Comparison of ENCODE assay signal across 9 cellular contexts in genomic region chr15:39624806-39625205, GRCh38. TPM values are rescaled to one million over a fixed set of nuclear protein-coding genes. Genes with fewer than 3 reads are reported as not detected.
DNase-seq lines count a peak whose midpoint lies in the region; ATAC-seq, FAIRE-seq and TF ChIP-seq lines count a peak whose summit lies in the region.
"Had no signal": no experiment of that assay in that cellular context is flagged by ENCODE, and none has a peak within 500 bp of the region (broad histone marks: within the 10 kb centered on the region; RNA-seq: fewer than 3 reads in every experiment).

No MANE protein-coding gene starts in this region.

- no peaks in the 10 kb centered on the region for H3K79me2 ChIP-seq in HepG2 (ENCODE audit: insufficient read depth, low read length)

- H3K9ac ChIP-seq in HepG2 (ENCODE audit: insufficient read depth, low read depth, low read length) = no peak overlapping the region

- no TSS peak for BruUV-seq in HepG2 (replicated peaks; lab: Mats Ljungman, UMichigan)

- H3K4me1 ChIP-seq in HepG2 (ENCODE audit: insufficient read depth, low read length) = peaks cover 55% of the 10 kb centered on the region

- ATAC-seq in HepG2 = peak; percentile 78

- peaks cover 2% of the 10 kb centered on the region for H3K27me3 Mint-ChIP-seq in T-helper 1 cell treated with Interleukin-12 subunit alpha and Interleukin-12 subunit beta and Interleukin-4 antibody, amounts not matched to agents 30 μg/mL and 1 μg/mL, for 36 hours (ENCODE audit: low read depth)

- POLR2A ChIA-PET in HepG2 (lab: Yijun Ruan, JAX) = no interaction called here

- peaks cover 79% of the 10 kb centered on the region for H3K4me1 Mint-ChIP-seq in T-helper 1 cell treated with Interleukin-12 subunit alpha and Interleukin-12 subunit beta and Interleukin-4 antibody, amounts not matched to agents 30 μg/mL and 1 μg/mL, for 36 hours (ENCODE audit: low read depth)

- no peak for TF ChIP-seq POLR2A in HepG2 (IDR thresholded peaks at IDR 0.05; ENCODE audit: insufficient read depth in 1 of 2, low read depth in 2 of 2, low read length in 2 of 2)

- no peaks in the 10 kb centered on the region for H4K20me1 ChIP-seq in HepG2 (ENCODE audit: insufficient read depth, low read length)

- TF ChIP-seq CTCF in astrocyte of the spinal cord (IDR thresholded peaks at IDR 0.05; ENCODE audit: low read depth, low read length) = no peak
- no peak for TF ChIP-seq CTCF in HepG2 (CRISPR knock-in tag; IDR thresholded peaks at IDR 0.05)

- peak overlapping the region; percentile 99 for H3K27ac Mint-ChIP-seq in T-helper 1 cell treated with Interleukin-12 subunit alpha and Interleukin-12 subunit beta and Interleukin-4 antibody, amounts not matched to agents 30 μg/mL and 1 μg/mL, for 36 hours

- H3K9me3 Mint-ChIP-seq in T-helper 1 cell treated with Interleukin-12 subunit alpha and Interleukin-12 subunit beta and Interleukin-4 antibody, amounts not matched to agents 30 μg/mL and 1 μg/mL, for 36 hours = peaks cover 15% of the 10 kb centered on the region

- H2AFZ ChIP-seq in HepG2 (ENCODE audit: low read length) = peak overlapping the region; percentile 2

- H3K9me3 ChIP-seq in HepG2 (ENCODE audit: low read length) = no peaks in the 10 kb centered on the region

- no peak for FAIRE-seq in HepG2 (lab: Jason Lieb, UNC)
- FAIRE-seq: A204.1 had no signal

- H3K36me3 Mint-ChIP-seq in T-helper 1 cell treated with Interleukin-12 subunit alpha and Interleukin-12 subunit beta and Interleukin-4 antibody, amounts not matched to agents 30 μg/mL and 1 μg/mL, for 36 hours (ENCODE audit: low read depth) = peaks cover 43% of the 10 kb centered on the region

- peak; percentile 81 for DNase-seq in NK-92 treated with Interleukin-12 subunit alpha and Interleukin-12 subunit beta, amount 100 ng/mL, for 24 hours (lab: John Stamatoyannopoulos, UW)
- no peak for DNase-seq in NK-92 (lab: John Stamatoyannopoulos, UW; ENCODE audit: unreplicated experiment)
- DNase-seq in astrocyte of the spinal cord (ENCODE audit: low read depth, low spot score) = peak; percentile 91
- peak; percentile 50 for DNase-seq in HepG2 (ENCODE audit: low spot score)
- DNase-seq in stimulated activated CD8-positive, alpha-beta memory T cell treated with anti-CD3 and anti-CD28 coated beads, Interleukin-4, amount 100 ng/mL, for 48 hours = peak; percentile 69
- DNase-seq in NCI-H1436 treated with DMSO at 0.1 percent for 48 hours (lab: John Stamatoyannopoulos, UW) = no peak
- DNase-seq in NCI-H774 (lab: John Stamatoyannopoulos, UW) = no peak

- H3K27ac ChIP-seq in HepG2 (ENCODE audit: extremely low read length, insufficient read depth, low read length) = no peak overlapping the region

- WGBS in HepG2 (ENCODE audit: low lambda C conversion rate) = 35% methylated on average over 5 of the region's 6 CpGs

- H3K4me3 ChIP-seq in astrocyte of the spinal cord (ENCODE audit: low read depth, low read length) (no peak overlapping the region), HepG2 (replicated peaks in 1 of 3; ENCODE audit: insufficient read depth in 1 of 3, low read depth in 2 of 3, low read length in 3 of 3) (peak overlapping the region in 1 of 3 experiments; percentile 41; a peak in 1 of 6 replicates)

- peak in 1 of 2 experiments; percentile 45; a peak in 1 of 4 replicates for TF ChIP-seq EP300 in HepG2 (IDR thresholded peaks at IDR 0.05; ENCODE audit: low read depth in 2 of 2, low read length in 2 of 2)
- TF ChIP-seq EP300 in HepG2 (CRISPR knock-in tag; IDR thresholded peaks at IDR 0.05; ENCODE audit: borderline replicate concordance) = no peak

- peaks cover 0 to 4% of the 10 kb centered on the region in 2 experiments; a peak in 1 of 5 replicates for H3K27me3 ChIP-seq in HepG2 (ENCODE audit: control insufficient read depth in 1 of 2, insufficient read depth in 2 of 2, low read length in 2 of 2)

- H3K4me3 Mint-ChIP-seq in T-helper 1 cell treated with Interleukin-12 subunit alpha and Interleukin-12 subunit beta and Interleukin-4 antibody, amounts not matched to agents 30 μg/mL and 1 μg/mL, for 36 hours = peak overlapping the region; percentile 78

- CTCF ChIA-PET in HepG2 (lab: Yijun Ruan, JAX; ENCODE audit: low intra/inter-chr PET ratio, low total read pairs) = no interaction called here

- intact Hi-C loops in HepG2 (cut with micrococcal nuclease; ENCODE audit: unreplicated experiment) = no loop called here

- in situ Hi-C loops in astrocyte of the spinal cord (cut with HindIII; ENCODE audit: low sequenced_read_pairs) = no loop called here
- in situ Hi-C loops in HepG2 (cut with HindIII; ENCODE audit: extremely low pct_ligation_motif_present, low pct_unique_long_range_greater_than_20kb) = no loop called here

- no peaks in the 10 kb centered on the region for H3K36me3 ChIP-seq in HepG2 (replicated peaks in 1 of 2; ENCODE audit: control insufficient read depth in 1 of 2, insufficient read depth in 2 of 2, low read length in 2 of 2)

- H3K4me2 ChIP-seq in HepG2 (ENCODE audit: low read depth, low read length) = peak overlapping the region; percentile 63

- no peak for TF ChIP-seq RAD21 in HepG2 (CRISPR knock-in tag; IDR thresholded peaks at IDR 0.05)

TF ChIP-seq in HepG2, 621 proteins besides CTCF, POLR2A, EP300 and RAD21 (continues in another document):
- TF ChIP-seq TEAD3 (CRISPR knock-in tag; optimal IDR thresholded peaks at IDR 0.05; ENCODE audit: borderline replicate concordance) (peak; percentile 46), ZNF326 (CRISPR knock-in tag; IDR thresholded peaks at IDR 0.05; ENCODE audit: borderline replicate concordance) (no peak), FOXP4 (CRISPR knock-in tag; IDR thresholded peaks at IDR 0.05) (peak; percentile 49), THRA (CRISPR knock-in tag; IDR thresholded peaks at IDR 0.05; ENCODE audit: borderline replicate concordance) (no peak), TRIM24 (CRISPR knock-in tag; IDR thresholded peaks at IDR 0.05) (no peak), HHEX (CRISPR knock-in tag; IDR thresholded peaks at IDR 0.05) (peak; percentile 52; the same call in 1 of the 2 replicates)

RNA-seq across cellular contexts. Expression of gene THBS1, which starts 43.9 kb away (rescaled TPM):
- 35.6 and 67.1 TPM in 2 replicates for total RNA-seq in HepG2 (2016; rRNA removed; fragmentation: Illumina TruSeq; extraction: Trizol)
- 10.4 and 13.6 TPM in 2 replicates for total RNA-seq in HepG2 (2016; cell fraction: cytosol; rRNA removed; fragmentation: Illumina TruSeq; extraction: Trizol; ENCODE audit: low read depth)
- total RNA-seq in HepG2 (2016; cell fraction: insoluble cytoplasmic fraction; rRNA removed; fragmentation: Illumina TruSeq; extraction: Trizol) = 31.2 and 67.2 TPM in 2 replicates
- total RNA-seq in HepG2 (2016; cell fraction: membrane; rRNA removed; fragmentation: Illumina TruSeq; extraction: Trizol) = 12.7 and 15.5 TPM in 2 replicates
- 154 and 191 TPM in 2 replicates for total RNA-seq in HepG2 (2016; cell fraction: nucleus; rRNA removed; fragmentation: Illumina TruSeq; extraction: Trizol)
- 54.7 and 64.6 TPM in 2 replicates for polyA plus RNA-seq in HepG2 (2011; rRNA removed)
- 18.4 and 18.6 TPM in 2 replicates for polyA plus RNA-seq in HepG2 (2011; cell fraction: cytosol; rRNA removed)
- polyA plus RNA-seq in HepG2 (2011; cell fraction: nucleus; rRNA removed) = 258 and 353 TPM in 2 replicates
- polyA plus RNA-seq in HepG2 (2012) = 14.5 and 32.8 TPM in 2 replicates
- polyA plus RNA-seq in HepG2 (2016; cell fraction: cytosol; fragmentation: Illumina TruSeq; extraction: Trizol; ENCODE audit: low read depth) = 1.0 and 1.3 TPM in 2 replicates
- 13.5 and 17.7 TPM in 2 replicates for polyA plus RNA-seq in HepG2 (2016; cell fraction: insoluble cytoplasmic fraction; fragmentation: Illumina TruSeq; extraction: Trizol; ENCODE audit: low read depth)
- polyA plus RNA-seq in HepG2 (2016; cell fraction: membrane; fragmentation: Illumina TruSeq; extraction: Trizol; ENCODE audit: low read depth) = 1.9 and 2.6 TPM in 2 replicates
- polyA plus RNA-seq in HepG2 (2016; cell fraction: nucleus; fragmentation: Illumina TruSeq; extraction: Trizol; ENCODE audit: insufficient read depth, low read depth) = 147 and 163 TPM in 2 replicates
- 15.2 and 310 TPM in 2 replicates for polyA minus RNA-seq in HepG2 (2011; rRNA and poly(A)+ RNA removed; ENCODE audit: low replicate concordance)
- 142 and 165 TPM in 2 replicates for polyA minus RNA-seq in HepG2 (2011; cell fraction: cytosol; rRNA and poly(A)+ RNA removed)
- 395 and 466 TPM in 2 replicates for polyA minus RNA-seq in HepG2 (2011; cell fraction: nucleus; rRNA and poly(A)+ RNA removed)

Comparison
In these comparisons a context has a peak if more than half of its experiments do, and no peak if none do; other contexts are left out.
1. DNase-seq: peak in NK-92 treated with Interleukin-12 subunit alpha and Interleukin-12 subunit beta, amount 100 ng/mL, for 24 hours (single experiment), astrocyte of the spinal cord (single experiment), HepG2 (single experiment) and stimulated activated CD8-positive, alpha-beta memory T cell treated with anti-CD3 and anti-CD28 coated beads, Interleukin-4, amount 100 ng/mL, for 48 hours (single experiment); none in NK-92 (single experiment), NCI-H1436 treated with DMSO at 0.1 percent for 48 hours (single experiment) and NCI-H774 (single experiment).